ENCODE assay signal across 8 cellular contexts in the genomic region with DNA sequence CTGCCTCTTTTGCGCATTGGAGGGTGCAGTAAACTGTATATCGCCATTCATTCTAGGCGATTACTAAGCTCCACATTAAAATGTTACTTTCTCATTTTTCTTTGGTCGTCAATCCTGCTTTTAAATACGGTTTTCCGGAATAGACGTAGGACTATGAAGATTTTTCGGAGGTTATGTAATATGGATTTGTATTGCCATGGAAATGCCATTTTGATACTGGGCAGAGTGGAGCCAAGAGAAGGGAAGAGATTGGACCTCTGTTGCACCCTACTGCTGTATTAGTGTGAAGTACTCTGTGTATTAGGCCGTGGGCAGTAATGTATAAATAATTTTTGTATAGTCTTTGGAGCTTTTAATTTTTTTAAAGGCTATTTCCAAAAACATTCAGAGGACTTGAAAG.
DNase-seq lines count a peak whose midpoint lies in the region; ATAC-seq, FAIRE-seq and TF ChIP-seq lines count a peak whose summit lies in the region.
"Had no signal": no experiment of that assay in that cellular context is flagged by ENCODE, and none has a peak within 500 bp of the region (broad histone marks: within the 10 kb centered on the region; RNA-seq: fewer than 3 reads in every experiment).

No MANE protein-coding gene starts in this region.

- DNase-seq in H54 (ENCODE audit: insufficient read length, low spot score) (no peak), RKO (ENCODE audit: low spot score) (peak; percentile 58), germinal center (ENCODE audit: low spot score) (peak; percentile 10), NCI-H226 (no peak)
- no peak for DNase-seq in stimulated activated CD4-positive, alpha-beta T cell treated with anti-CD3 and anti-CD28 coated beads, Interleukin-1b, Interleukin-23, amount 100 ng/mL, for 48 hours
- DNase-seq: activated B cell treated with CpG ODN at 0.5 μM for 24 hours had no signal

- H3K9me3 ChIP-seq in subcutaneous abdominal adipose tissue (ENCODE audit: control insufficient read depth in 5 of 5, low read length in 5 of 5) = no peaks in the 10 kb centered on the region

- H3K9ac ChIP-seq in subcutaneous abdominal adipose tissue (ENCODE audit: low read length in 5 of 5) = peak overlapping the region; percentile 88 to 100 (median 99)

- peak overlapping the region; percentile 78 to 99 (median 96) for H3K4me3 ChIP-seq in subcutaneous abdominal adipose tissue (ENCODE audit: low read depth in 1 of 5, low read length in 5 of 5)

- peak overlapping the region; percentile 96 for H3K27ac ChIP-seq in subcutaneous abdominal adipose tissue (ENCODE audit: low read depth, low read length)

- H3K4me1 ChIP-seq in subcutaneous abdominal adipose tissue (ENCODE audit: control insufficient read depth in 5 of 5, insufficient read depth in 5 of 5, low read length in 5 of 5) = peaks cover 1 to 34% (median 29%) of the 10 kb centered on the region in 5 donors

- H3K36me3 ChIP-seq in subcutaneous abdominal adipose tissue (ENCODE audit: control insufficient read depth in 5 of 5, insufficient read depth in 5 of 5, low read length in 5 of 5) = peaks cover 0 to 14% (median 6%) of the 10 kb centered on the region in 5 donors

- no peak for ATAC-seq in HG03354 (IDR thresholded peaks at IDR 0.05; ENCODE audit: poor library complexity, severe bottlenecking, unreplicated experiment)

- H3K27me3 ChIP-seq in subcutaneous abdominal adipose tissue (ENCODE audit: control insufficient read depth in 5 of 5, insufficient read depth in 4 of 5, low read length in 5 of 5) = no peaks in the 10 kb centered on the region

- TF ChIP-seq POLR2A in H54 (IDR thresholded peaks at IDR 0.05; ENCODE audit: low read depth, low read length) = no peak

- peak; percentile 33 for FAIRE-seq in H54 (lab: Jason Lieb, UNC)

Comparison
In these comparisons a context has a peak if more than half of its experiments do, and no peak if none do; other contexts are left out.
1. DNase-seq: peak in RKO (single experiment) and germinal center (single experiment); none in H54 (single experiment), stimulated activated CD4-positive, alpha-beta T cell treated with anti-CD3 and anti-CD28 coated beads, Interleukin-1b, Interleukin-23, amount 100 ng/mL, for 48 hours (single experiment) and NCI-H226 (single experiment).